12 cellular contexts compared by ENCODE assay signal in the genomic region with DNA sequence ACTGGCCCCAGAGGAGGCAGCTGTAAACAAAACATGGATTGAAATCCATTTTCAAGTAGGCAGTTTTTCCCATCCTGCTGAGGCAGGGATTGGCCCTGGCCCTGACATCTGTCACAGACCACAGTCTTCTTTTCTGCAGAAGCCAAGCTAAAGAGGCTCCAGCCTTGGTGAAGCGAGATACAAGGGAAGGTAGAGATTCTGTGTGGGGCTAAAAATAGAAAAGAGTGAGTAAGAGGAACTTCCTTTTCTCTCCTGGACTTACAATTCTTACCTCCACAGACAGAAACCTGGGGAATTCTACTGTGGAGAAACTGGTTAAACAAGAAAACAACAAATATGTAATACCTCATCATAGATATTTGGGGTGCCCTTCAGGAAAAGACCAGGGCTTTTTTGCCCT.
"Had no signal": no experiment of that assay in that cellular context is flagged by ENCODE, and none has a peak within 500 bp of the region (broad histone marks: within the 10 kb centered on the region; RNA-seq: fewer than 3 reads in every experiment).

No MANE protein-coding gene starts in this region.

- H3K4me3 ChIP-seq: body of pancreas, esophagus muscularis mucosa, left lung, prostate gland, right lobe of liver, spleen, tibial artery had no signal

- DNase-seq: activated T-cell treated with anti-CD3 and anti-CD28 coated beads, Interleukin-2, amount 50 U/mL, for 1 hour; body of pancreas; cerebellar nuclear complex; glutamatergic neuron; left lung; nephron progenitor cell; right lobe of liver; spleen; stimulated activated CD4-positive, alpha-beta T cell treated with anti-CD3 and anti-CD28 coated beads, Interleukin-1b, Interleukin-23, amount 100 ng/mL, for 48 hours; tibial artery had no signal

- H3K27ac ChIP-seq: body of pancreas, esophagus muscularis mucosa, left lung, prostate gland, right lobe of liver, spleen, tibial artery had no signal

- H3K27me3 ChIP-seq: body of pancreas, esophagus muscularis mucosa, left lung, right lobe of liver, spleen, tibial artery had no signal

- H3K9me3 ChIP-seq: body of pancreas, esophagus muscularis mucosa, prostate gland, right lobe of liver, spleen, tibial artery had no signal

- H3K36me3 ChIP-seq: esophagus muscularis mucosa, left lung, prostate gland, right lobe of liver, spleen, tibial artery had no signal

- H3K4me1 ChIP-seq: body of pancreas, esophagus muscularis mucosa, left lung, prostate gland, right lobe of liver, spleen had no signal
